ENCODE assay signal across 25 cellular contexts in the genomic region with DNA sequence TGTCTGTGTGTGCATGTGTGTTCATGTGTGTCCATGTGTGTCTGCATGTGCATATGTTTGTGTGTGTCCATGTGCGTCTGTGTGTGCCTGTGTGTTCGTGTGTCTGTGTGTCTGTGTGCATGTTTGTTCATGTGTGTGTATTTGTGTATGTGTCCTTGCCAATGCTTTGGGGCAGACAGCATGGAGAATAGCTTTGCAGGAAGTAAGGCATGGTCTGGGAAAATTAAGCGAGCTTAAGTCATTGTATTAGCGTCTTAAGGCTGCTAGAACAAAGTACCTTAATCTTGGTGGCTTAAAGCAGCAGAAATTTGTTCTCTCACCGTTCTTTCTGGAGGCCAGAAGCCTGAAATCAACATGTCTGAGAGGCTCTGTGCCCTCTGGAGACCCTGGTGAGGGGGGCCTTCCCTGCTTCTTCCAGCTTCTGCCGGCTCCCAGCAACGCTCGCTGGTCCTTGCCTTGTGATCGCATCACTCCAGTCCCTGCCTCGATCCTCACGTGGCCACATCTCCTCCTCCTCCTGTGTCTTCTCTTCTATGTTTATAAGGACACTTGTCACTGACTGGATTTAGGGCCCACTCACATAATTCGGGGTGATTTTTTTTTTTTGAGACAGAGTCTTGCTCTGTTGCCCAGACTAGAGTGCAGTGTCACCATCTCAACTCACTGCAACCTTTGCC. TPM values are rescaled to one million over a fixed set of nuclear protein-coding genes. Genes with fewer than 3 reads are reported as not detected.
A peak's percentile ranks its signal among the peaks of the same experiment; 100 is the strongest.
DNase-seq lines count a peak whose midpoint lies in the region; ATAC-seq, FAIRE-seq and TF ChIP-seq lines count a peak whose summit lies in the region.
"Had no signal": no experiment of that assay in that cellular context is flagged by ENCODE, and none has a peak within 500 bp of the region (broad histone marks: within the 10 kb centered on the region; RNA-seq: fewer than 3 reads in every experiment).

No MANE protein-coding gene starts in this region.

- no peaks in the 10 kb centered on the region for H3K79me2 ChIP-seq in GM23338 (replicated peaks; ENCODE audit: insufficient read depth)

- H3K4me1 ChIP-seq in GM23338 (ENCODE audit: insufficient read depth) = no peaks in the 10 kb centered on the region
- no peaks in the 10 kb centered on the region for H3K4me1 ChIP-seq in HAP-1
- H3K4me1 ChIP-seq: A549, Caco-2 had no signal

- H3K9me2 ChIP-seq in GM23338 (ENCODE audit: insufficient read depth) = peaks cover 6% of the 10 kb centered on the region; the same call in 1 of the 2 replicates

- TF ChIP-seq CTCF in GM23338 (conservative IDR thresholded peaks at IDR 0.05; ENCODE audit: low read depth in 2 of 2) = no peak
- no peak for TF ChIP-seq CTCF in coronary artery (IDR thresholded peaks at IDR 0.05)

- H3K4me3 ChIP-seq in GM23338 (no peak overlapping the region), coronary artery (no peak overlapping the region), HAP-1 (no peak overlapping the region)
- H3K4me3 ChIP-seq: A549, GM12878, MG63 had no signal

- in situ Hi-C loops in HAP-1 (cut with MboI; ENCODE audit: low sequenced_read_pairs) = loop anchor here (25.0 kb wide), 1 partner anchor 424 kb away; no protein-coding TSS in a partner anchor

- intact Hi-C loops in posterior vena cava (cut with DNase I) = loop anchor here in 1 of 2 donors (10.0 kb wide), 1 partner anchor 161 kb away; a partner anchor contains a TSS

- peaks cover 13% of the 10 kb centered on the region for H3F3A ChIP-seq in GM23338 (replicated peaks; ENCODE audit: low read depth)

- no peak for ATAC-seq in GM23338
- ATAC-seq: A549, GM12878 had no signal

- no peaks in the 10 kb centered on the region for H4K20me1 ChIP-seq in GM23338 (replicated peaks; ENCODE audit: insufficient read depth)

- FAIRE-seq in HTR-8/SVneo (lab: Jason Lieb, UNC) = no peak
- FAIRE-seq: A549, GM12878, GM19239, RCC 7860 had no signal

- H3K9me3 ChIP-seq in HAP-1 = no peaks in the 10 kb centered on the region
- H3K9me3 ChIP-seq: Caco-2, MG63 had no signal

- no peak overlapping the region for H3K4me2 ChIP-seq in GM23338
- H3K4me2 ChIP-seq: A549 had no signal

- peaks cover 3% of the 10 kb centered on the region for H3K27me3 Mint-ChIP-seq in GM23338 (ENCODE audit: insufficient read depth, low read depth, poor library complexity)
- H3K27me3 Mint-ChIP-seq: CD4-positive, alpha-beta T cell had no signal

- DNase-seq in GM23338 (ENCODE audit: low spot score) = no peak
- peak; percentile 33 for DNase-seq in coronary artery (ENCODE audit: low spot score)
- DNase-seq in posterior vena cava (ENCODE audit: low spot score) = peak; percentile 38
- DNase-seq in HTR-8/SVneo (ENCODE audit: insufficient read length, low spot score) = no peak
- no peak for DNase-seq in HAP-1 (ENCODE audit: low spot score in 2 of 2)
- DNase-seq: Caco-2; CD4-positive, alpha-beta T cell; DMS53; Kasumi-1; NCI-H1048; NCI-H1436 treated with DMSO at 0.1 percent for 48 hours; NCI-H2029 treated with DMSO at 0.1 percent for 48 hours; NCI-H2171 treated with DMSO at 0.1 percent for 48 hours; NCI-H446; NCI-H526 treated with DMSO at 0.1 percent for 48 hours; NK-92 treated with Interleukin-12 subunit alpha and Interleukin-12 subunit beta, amount 100 ng/mL, for 24 hours; Right ventricle myocardium superior; SW 1271 had no signal

- H3K36me3 ChIP-seq in GM23338 (ENCODE audit: insufficient read depth) (no peaks in the 10 kb centered on the region), HAP-1 (replicated peaks) (no peaks in the 10 kb centered on the region)
- H3K36me3 ChIP-seq: MG63 had no signal

- peaks cover 3% of the 10 kb centered on the region; the same call in 1 of the 3 replicates for H3K36me3 Mint-ChIP-seq in GM23338 (ENCODE audit: low read depth)

- no peak overlapping the region for H2AFZ ChIP-seq in GM23338

- H3K4me3 Mint-ChIP-seq in GM23338 = no peak overlapping the region
- H3K4me3 Mint-ChIP-seq: CD4-positive, alpha-beta T cell had no signal

- H3K27ac Mint-ChIP-seq in GM23338 = peak overlapping the region; percentile 67
- H3K27ac Mint-ChIP-seq: CD4-positive, alpha-beta T cell had no signal

- H3K9me3 Mint-ChIP-seq in GM23338 = peaks cover 3% of the 10 kb centered on the region; the same call in 1 of the 3 replicates
- H3K9me3 Mint-ChIP-seq: CD4-positive, alpha-beta T cell had no signal

- H3K4me1 Mint-ChIP-seq in GM23338 = peaks cover 10% of the 10 kb centered on the region

- H3K27ac ChIP-seq in GM23338 (ENCODE audit: low read depth) (no peak overlapping the region), coronary artery (no peak overlapping the region)
- H3K27ac ChIP-seq: A549 had no signal

- H3K27me3 ChIP-seq in GM23338 (ENCODE audit: insufficient read depth) (no peaks in the 10 kb centered on the region), HAP-1 (ENCODE audit: low read depth) (no peaks in the 10 kb centered on the region)
- H3K27me3 ChIP-seq: MG63 had no signal

TF ChIP-seq in GM23338, 12 proteins besides CTCF, POLR2A, EP300 and RAD21:
- TF ChIP-seq, protein P1, sequence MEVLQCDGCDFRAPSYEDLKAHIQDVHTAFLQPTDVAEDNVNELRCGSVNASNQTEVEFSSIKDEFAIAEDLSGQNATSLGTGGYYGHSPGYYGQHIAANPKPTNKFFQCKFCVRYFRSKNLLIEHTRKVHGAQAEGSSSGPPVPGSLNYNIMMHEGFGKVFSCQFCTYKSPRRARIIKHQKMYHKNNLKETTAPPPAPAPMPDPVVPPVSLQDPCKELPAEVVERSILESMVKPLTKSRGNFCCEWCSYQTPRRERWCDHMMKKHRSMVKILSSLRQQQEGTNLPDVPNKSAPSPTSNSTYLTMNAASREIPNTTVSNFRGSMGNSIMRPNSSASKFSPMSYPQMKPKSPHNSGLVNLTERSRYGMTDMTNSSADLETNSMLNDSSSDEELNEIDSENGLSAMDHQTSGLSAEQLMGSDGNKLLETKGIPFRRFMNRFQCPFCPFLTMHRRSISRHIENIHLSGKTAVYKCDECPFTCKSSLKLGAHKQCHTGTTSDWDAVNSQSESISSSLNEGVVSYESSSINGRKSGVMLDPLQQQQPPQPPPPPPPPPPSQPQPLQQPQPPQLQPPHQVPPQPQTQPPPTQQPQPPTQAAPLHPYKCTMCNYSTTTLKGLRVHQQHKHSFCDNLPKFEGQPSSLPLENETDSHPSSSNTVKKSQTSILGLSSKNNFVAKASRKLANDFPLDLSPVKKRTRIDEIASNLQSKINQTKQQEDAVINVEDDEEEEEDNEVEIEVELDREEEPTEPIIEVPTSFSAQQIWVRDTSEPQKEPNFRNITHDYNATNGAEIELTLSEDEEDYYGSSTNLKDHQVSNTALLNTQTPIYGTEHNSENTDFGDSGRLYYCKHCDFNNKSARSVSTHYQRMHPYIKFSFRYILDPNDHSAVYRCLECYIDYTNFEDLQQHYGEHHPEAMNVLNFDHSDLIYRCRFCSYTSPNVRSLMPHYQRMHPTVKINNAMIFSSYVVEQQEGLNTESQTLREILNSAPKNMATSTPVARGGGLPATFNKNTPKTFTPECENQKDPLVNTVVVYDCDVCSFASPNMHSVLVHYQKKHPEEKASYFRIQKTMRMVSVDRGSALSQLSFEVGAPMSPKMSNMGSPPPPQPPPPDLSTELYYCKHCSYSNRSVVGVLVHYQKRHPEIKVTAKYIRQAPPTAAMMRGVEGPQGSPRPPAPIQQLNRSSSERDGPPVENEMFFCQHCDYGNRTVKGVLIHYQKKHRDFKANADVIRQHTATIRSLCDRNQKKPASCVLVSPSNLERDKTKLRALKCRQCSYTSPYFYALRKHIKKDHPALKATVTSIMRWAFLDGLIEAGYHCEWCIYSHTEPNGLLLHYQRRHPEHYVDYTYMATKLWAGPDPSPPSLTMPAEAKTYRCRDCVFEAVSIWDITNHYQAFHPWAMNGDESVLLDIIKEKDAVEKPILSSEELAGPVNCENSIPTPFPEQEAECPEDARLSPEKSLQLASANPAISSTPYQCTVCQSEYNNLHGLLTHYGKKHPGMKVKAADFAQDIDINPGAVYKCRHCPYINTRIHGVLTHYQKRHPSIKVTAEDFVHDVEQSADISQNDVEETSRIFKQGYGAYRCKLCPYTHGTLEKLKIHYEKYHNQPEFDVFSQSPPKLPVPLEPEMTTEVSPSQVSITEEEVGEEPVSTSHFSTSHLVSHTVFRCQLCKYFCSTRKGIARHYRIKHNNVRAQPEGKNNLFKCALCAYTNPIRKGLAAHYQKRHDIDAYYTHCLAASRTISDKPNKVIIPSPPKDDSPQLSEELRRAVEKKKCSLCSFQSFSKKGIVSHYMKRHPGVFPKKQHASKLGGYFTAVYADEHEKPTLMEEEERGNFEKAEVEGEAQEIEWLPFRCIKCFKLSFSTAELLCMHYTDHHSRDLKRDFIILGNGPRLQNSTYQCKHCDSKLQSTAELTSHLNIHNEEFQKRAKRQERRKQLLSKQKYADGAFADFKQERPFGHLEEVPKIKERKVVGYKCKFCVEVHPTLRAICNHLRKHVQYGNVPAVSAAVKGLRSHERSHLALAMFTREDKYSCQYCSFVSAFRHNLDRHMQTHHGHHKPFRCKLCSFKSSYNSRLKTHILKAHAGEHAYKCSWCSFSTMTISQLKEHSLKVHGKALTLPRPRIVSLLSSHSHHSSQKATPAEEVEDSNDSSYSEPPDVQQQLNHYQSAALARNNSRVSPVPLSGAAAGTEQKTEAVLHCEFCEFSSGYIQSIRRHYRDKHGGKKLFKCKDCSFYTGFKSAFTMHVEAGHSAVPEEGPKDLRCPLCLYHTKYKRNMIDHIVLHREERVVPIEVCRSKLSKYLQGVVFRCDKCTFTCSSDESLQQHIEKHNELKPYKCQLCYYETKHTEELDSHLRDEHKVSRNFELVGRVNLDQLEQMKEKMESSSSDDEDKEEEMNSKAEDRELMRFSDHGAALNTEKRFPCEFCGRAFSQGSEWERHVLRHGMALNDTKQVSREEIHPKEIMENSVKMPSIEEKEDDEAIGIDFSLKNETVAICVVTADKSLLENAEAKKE (CRISPR knock-in tag; IDR thresholded peaks at IDR 0.05) = no peak
- no peak for TF ChIP-seq EZH2 (IDR thresholded peaks at IDR 0.05; ENCODE audit: low read depth, unreplicated experiment)
- no peak for TF ChIP-seq CREB1 (CRISPR knock-in tag; IDR thresholded peaks at IDR 0.05; ENCODE audit: low read depth)
- no peak for TF ChIP-seq ZNF331 (CRISPR knock-in tag; IDR thresholded peaks at IDR 0.05; ENCODE audit: low read depth)
- no peak for TF ChIP-seq ZNF114 (CRISPR knock-in tag; IDR thresholded peaks at IDR 0.05)

RNA-seq across cellular contexts. Expression of a gene that starts 3.8 kb away (rescaled TPM):
- total RNA-seq in GM23338 (2014; rRNA removed; shearing (Covaris generic)) = not detected in 2 replicates
- not detected in 2 replicates for polyA plus RNA-seq in GM23338 (2016; fragmentation: Nextera tagmentation; extraction: Ambion mirVana)
- total RNA-seq in posterior vena cava = not detected
- total RNA-seq: Caco-2; CD4-positive, alpha-beta T cell; GM12878; H4; Right ventricle myocardium superior had no signal
- polyA plus RNA-seq: A549, BJ, GM12878 had no signal

RNA-seq across cellular contexts. Expression of a gene that starts 23.2 kb away (rescaled TPM):
- 4.2 and 5.4 TPM in 2 replicates for total RNA-seq in GM23338 (2014; rRNA removed; shearing (Covaris generic))
- 1.8 and 1.9 TPM in 2 replicates for polyA plus RNA-seq in GM23338 (2016; fragmentation: Nextera tagmentation; extraction: Ambion mirVana)
- total RNA-seq in posterior vena cava = 1 to 10 TPM in 1 of 2 donors, under 1 TPM in 1; 0.88 to 5.3 TPM
- total RNA-seq: CD4-positive, alpha-beta T cell; GM12878; Right ventricle myocardium superior had no signal

RNA-seq across cellular contexts. Expression of a gene that starts 23.8 kb away (rescaled TPM):
- total RNA-seq in GM23338 (2014; rRNA removed; shearing (Covaris generic)) = 8.0 and 8.3 TPM in 2 replicates
- 5.4 and 6.6 TPM in 2 replicates for polyA plus RNA-seq in GM23338 (2016; fragmentation: Nextera tagmentation; extraction: Ambion mirVana)
- total RNA-seq in posterior vena cava = 10 to 100 TPM; 14.0 to 19.9 TPM
- total RNA-seq: Caco-2 had no signal

Comparison
In these comparisons a context has a peak if more than half of its experiments do, and no peak if none do; other contexts are left out.
1. DNase-seq: peak in coronary artery (single experiment) and posterior vena cava (single experiment); none in GM23338 (single experiment), HTR-8/SVneo (single experiment) and HAP-1 (0 of 2).